Comparison of ENCODE assay signal across 8 cellular contexts in the genomic region with DNA sequence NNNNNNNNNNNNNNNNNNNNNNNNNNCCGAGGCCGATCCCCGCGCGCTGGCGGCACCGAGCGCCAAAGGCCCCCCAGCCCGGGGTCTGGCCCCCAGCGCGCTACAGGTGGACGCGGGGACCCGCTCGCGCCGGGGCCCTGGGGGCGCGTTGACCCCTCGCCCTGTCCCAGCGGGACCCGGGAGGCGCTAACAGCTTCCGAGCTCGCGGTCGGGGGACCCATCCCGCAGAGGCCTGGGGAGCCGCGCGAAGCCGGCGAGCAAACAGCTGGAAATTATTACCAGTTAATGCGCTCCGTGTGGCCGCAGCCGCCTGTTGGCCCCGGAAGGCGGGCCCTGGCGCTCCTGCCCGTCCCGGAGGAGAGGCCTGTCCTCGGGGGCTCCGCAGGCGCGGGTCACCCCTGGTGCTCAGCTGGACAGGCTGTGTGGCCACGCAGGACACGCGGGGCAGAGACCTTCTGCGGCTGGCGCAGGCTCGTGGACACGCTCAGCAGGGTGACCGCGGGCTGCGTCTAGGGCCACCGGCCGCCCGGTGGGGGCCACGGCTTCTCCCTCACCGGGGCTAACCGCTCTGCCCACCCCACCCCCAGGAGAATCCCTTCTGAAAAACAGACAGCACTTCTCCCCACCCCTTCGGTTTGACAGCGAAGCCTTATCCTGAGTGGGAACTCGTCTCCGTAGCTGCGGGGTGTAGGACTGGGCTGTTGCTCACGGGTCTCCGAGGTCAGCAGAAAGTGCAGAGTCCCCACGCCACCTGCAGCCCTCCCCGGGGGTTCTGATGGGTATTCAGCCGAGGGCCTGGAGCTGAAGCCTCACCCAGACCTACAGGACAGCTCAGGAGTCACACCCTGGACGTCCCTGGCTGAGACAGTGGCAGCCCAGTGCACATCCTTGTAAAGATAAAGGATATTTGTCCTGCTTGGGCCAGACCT. TPM values are rescaled to one million over a fixed set of nuclear protein-coding genes. Genes with fewer than 3 reads are reported as not detected.
DNase-seq lines count a peak whose midpoint lies in the region; ATAC-seq and TF ChIP-seq lines count a peak whose summit lies in the region.

No MANE protein-coding gene starts in this region.

- H3K36me3 ChIP-seq in SK-N-MC (ENCODE audit: insufficient read depth, low read length) (no peaks in the 10 kb centered on the region), kidney epithelial cell (ENCODE audit: control insufficient read depth, insufficient read depth, low read length) (no peaks in the 10 kb centered on the region)

- DNase-seq in D341Med (ENCODE audit: low spot score) (peak; percentile 70), SK-N-MC (ENCODE audit: low read depth, low spot score) (no peak), cerebellum (ENCODE audit: low spot score) (peak; percentile 51), kidney epithelial cell (ENCODE audit: low read depth) (no peak), T1000 (lab: John Stamatoyannopoulos, UW) (no peak), SHP77 (lab: John Stamatoyannopoulos, UW) (no peak)
- DNase-seq in stimulated activated effector memory CD8-positive, alpha-beta T cell treated with anti-CD3 and anti-CD28 coated beads, Interleukin-12 subunit alpha, Interleukin-12 subunit beta, amount 100 ng/mL, for 72 hours (ENCODE audit: low spot score in 2 of 2) = peak; percentile 41 to 76
- DNase-seq in NK-92 treated with Interleukin-12 subunit alpha and Interleukin-12 subunit beta, amount 100 ng/mL, for 24 hours (lab: John Stamatoyannopoulos, UW) = no peak

- H3K4me3 ChIP-seq in SK-N-MC (peak overlapping the region; percentile 73), kidney epithelial cell (ENCODE audit: low read depth, low read length) (peak overlapping the region; percentile 43)

- no peaks in the 10 kb centered on the region for H3K9me3 ChIP-seq in SK-N-MC (ENCODE audit: low read depth, low read length)

- peak overlapping the region; percentile 55 for H3K4me3 Mint-ChIP-seq in stimulated activated effector memory CD8-positive, alpha-beta T cell treated with anti-CD3 and anti-CD28 coated beads, Interleukin-12 subunit alpha, Interleukin-12 subunit beta, amount 100 ng/mL, for 72 hours

- no peak overlapping the region for H3K27ac Mint-ChIP-seq in stimulated activated effector memory CD8-positive, alpha-beta T cell treated with anti-CD3 and anti-CD28 coated beads, Interleukin-12 subunit alpha, Interleukin-12 subunit beta, amount 100 ng/mL, for 72 hours

- H3K27ac ChIP-seq in SK-N-MC = no peak overlapping the region

- ATAC-seq in stimulated activated effector memory CD8-positive, alpha-beta T cell treated with anti-CD3 and anti-CD28 coated beads, Interleukin-12 subunit alpha, Interleukin-12 subunit beta, amount 100 ng/mL, for 72 hours = peak; percentile 23

- peaks cover 22% of the 10 kb centered on the region for H3K36me3 Mint-ChIP-seq in stimulated activated effector memory CD8-positive, alpha-beta T cell treated with anti-CD3 and anti-CD28 coated beads, Interleukin-12 subunit alpha, Interleukin-12 subunit beta, amount 100 ng/mL, for 72 hours

- H3K9me3 Mint-ChIP-seq in stimulated activated effector memory CD8-positive, alpha-beta T cell treated with anti-CD3 and anti-CD28 coated beads, Interleukin-12 subunit alpha, Interleukin-12 subunit beta, amount 100 ng/mL, for 72 hours = no peaks in the 10 kb centered on the region

- no peak overlapping the region for H3K9ac ChIP-seq in SK-N-MC (ENCODE audit: insufficient read length)

- H3K27me3 ChIP-seq in kidney epithelial cell (ENCODE audit: control insufficient read depth, insufficient read depth, low read length) = peaks cover 3% of the 10 kb centered on the region

- peaks cover 10% of the 10 kb centered on the region for H3K4me1 Mint-ChIP-seq in stimulated activated effector memory CD8-positive, alpha-beta T cell treated with anti-CD3 and anti-CD28 coated beads, Interleukin-12 subunit alpha, Interleukin-12 subunit beta, amount 100 ng/mL, for 72 hours

- TF ChIP-seq CTCF in kidney epithelial cell (IDR thresholded peaks at IDR 0.05; ENCODE audit: insufficient read depth, low read length, poor library complexity, severe bottlenecking) = peak; percentile 1

RNA-seq across cellular contexts. Expression of a gene that starts 45.6 kb away (rescaled TPM):
- total RNA-seq in cerebellum (4.7 TPM), kidney epithelial cell (32.5 and 34.2 TPM in 2 replicates)

Comparison
In these comparisons a context has a peak if more than half of its experiments do, and no peak if none do; other contexts are left out.
1. DNase-seq: peak in D341Med (single experiment), cerebellum (single experiment) and stimulated activated effector memory CD8-positive, alpha-beta T cell treated with anti-CD3 and anti-CD28 coated beads, Interleukin-12 subunit alpha, Interleukin-12 subunit beta, amount 100 ng/mL, for 72 hours (2 of 2); none in SK-N-MC (single experiment), kidney epithelial cell (single experiment), NK-92 treated with Interleukin-12 subunit alpha and Interleukin-12 subunit beta, amount 100 ng/mL, for 24 hours (single experiment), T1000 (single experiment) and SHP77 (0 of 2).